Comparison of ENCODE assay signal across 2 cellular contexts in genomic region chr14:59044707-59045106, GRCh38.
TF ChIP-seq lines count a peak whose summit lies in the region.

No MANE protein-coding gene starts in this region.

TF ChIP-seq in HepG2, 621 proteins besides CTCF, POLR2A, EP300 and RAD21 (continued from another document):
- no peak for TF ChIP-seq NPAS2 (CRISPR knock-in tag; IDR thresholded peaks at IDR 0.05; ENCODE audit: borderline replicate concordance)
TF ChIP-seq in HepG2: peak in this region for 3.

TF ChIP-seq in H1, 55 proteins besides CTCF, POLR2A, EP300 and RAD21 (continued from another document):
- TF ChIP-seq ATF3 (IDR thresholded peaks at IDR 0.05; ENCODE audit: insufficient read depth, low read depth, low read length) = peak; percentile 58; the same call in 1 of the 2 replicates
- TF ChIP-seq TBP (IDR thresholded peaks at IDR 0.05; ENCODE audit: low read depth, low read length) = no peak
- no peak for TF ChIP-seq SP1 (IDR thresholded peaks at IDR 0.05; ENCODE audit: low read depth, low read length)
